ENCODE assay signal across 32 cellular contexts in the genomic region with DNA sequence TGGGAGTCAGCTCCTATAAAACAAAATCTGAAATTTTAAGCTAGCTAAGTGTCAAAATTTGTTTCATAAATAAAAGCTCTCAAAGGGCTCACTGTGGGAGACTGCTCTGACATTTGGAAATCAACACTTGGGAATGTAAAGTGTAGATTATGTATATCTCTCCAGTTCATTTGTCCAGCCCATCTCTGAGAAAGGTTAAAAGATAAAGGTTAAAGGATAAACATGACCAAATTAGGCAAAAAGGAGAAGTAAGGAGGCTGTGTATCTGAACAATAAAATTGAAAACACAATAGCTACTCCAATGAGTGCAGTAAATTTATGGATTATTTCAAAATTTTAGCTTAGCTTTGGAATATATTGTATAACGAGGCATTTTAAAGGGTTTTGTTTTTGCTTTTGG.
"Had no signal": no experiment of that assay in that cellular context is flagged by ENCODE, and none has a peak within 500 bp of the region (broad histone marks: within the 10 kb centered on the region; RNA-seq: fewer than 3 reads in every experiment).

No MANE protein-coding gene starts in this region.

- H3K36me3 ChIP-seq: WERI-Rb-1 had no signal

- DNase-seq: activated CD4-positive, alpha-beta memory T cell treated with anti-CD3 and anti-CD28 coated beads, Interleukin-2, amount 10 ng/mL, durations not matched to agents 7 days and 5 days; activated CD4-positive, alpha-beta T cell treated with anti-CD3 and anti-CD28 coated beads for 1 hour; activated CD4-positive, alpha-beta T cell treated with anti-CD3 and anti-CD28 coated beads for 36 hours; activated CD4-positive, alpha-beta T cell treated with anti-CD3 and anti-CD28 coated beads for 48 hours; activated CD4-positive, alpha-beta T cell treated with anti-CD3 and anti-CD28 coated beads, Interleukin-2, amount 10 ng/mL, durations not matched to agents 7 days and 5 days; activated CD4-positive, alpha-beta T cell treated with anti-CD3 and anti-CD28 coated beads, Interleukin-2, amount 50 U/mL, for 48 hours; activated CD4-positive, CD25-positive, alpha-beta regulatory T cell; activated CD8-positive, alpha-beta memory T cell treated with anti-CD3 and anti-CD28 coated beads for 24 hours; activated CD8-positive, alpha-beta memory T cell treated with anti-CD3 and anti-CD28 coated beads, Interleukin-2, amount 10 ng/mL, durations not matched to agents 7 days and 5 days; activated CD8-positive, alpha-beta memory T cell treated with anti-CD3 and anti-CD28 coated beads, Interleukin-2, amount 50 U/mL, for 48 hours; activated CD8-positive, alpha-beta T cell treated with anti-CD3 and anti-CD28 coated beads, Interleukin-2, amount 10 ng/mL, durations not matched to agents 7 days and 5 days; activated effector memory CD4-positive, alpha-beta T cell treated with Interleukin-2 at 50 U/mL for 16 hours; activated gamma-delta T cell; activated naive CD4-positive, alpha-beta T cell treated with anti-CD3 and anti-CD28 coated beads, Interleukin-2, amount 10 ng/mL, durations not matched to agents 7 days and 5 days; activated naive CD4-positive, alpha-beta T cell treated with Interleukin-2 at 50 U/mL for 16 hours; activated naive CD8-positive, alpha-beta T cell treated with anti-CD3 and anti-CD28 coated beads, Interleukin-2, amount 10 ng/mL, durations not matched to agents 7 days and 5 days; activated naive CD8-positive, alpha-beta T cell treated with anti-CD3 and anti-CD28 coated beads, Interleukin-2, amount 50 U/mL, for 24 hours; activated T-cell treated with anti-CD3 and anti-CD28 coated beads, Interleukin-2, amount 50 U/mL, for 24 hours; activated T-cell treated with anti-CD3 and anti-CD28 coated beads, Interleukin-2, amount 50 U/mL, for 48 hours; amygdala; anterior cingulate cortex; central memory CD4-positive, alpha-beta T cell; T-helper 1 cell; T-helper 2 cell; T-helper 9 cell; WERI-Rb-1 had no signal

- H3K4me1 ChIP-seq: ascending aorta had no signal

- FAIRE-seq: bronchial epithelial cell, TTC549 had no signal

- H3K4me3 ChIP-seq: ascending aorta, cardiac muscle cell had no signal

- ATAC-seq: activated CD4-positive, alpha-beta T cell treated with anti-CD3 and anti-CD28 coated beads for 36 hours; activated CD4-positive, CD25-positive, alpha-beta regulatory T cell treated with anti-CD3 and anti-CD28 coated beads, Interleukin-2, amount 50 U/mL, for 24 hours; activated CD8-positive, alpha-beta memory T cell treated with anti-CD3 and anti-CD28 coated beads, Interleukin-2, amount 10 ng/mL, durations not matched to agents 7 days and 5 days; activated CD8-positive, alpha-beta T cell treated with anti-CD3 and anti-CD28 coated beads, Interleukin-2, amount 10 ng/mL, durations not matched to agents 7 days and 5 days; activated naive CD8-positive, alpha-beta T cell treated with anti-CD3 and anti-CD28 coated beads, Interleukin-2, amount 50 U/mL, for 24 hours; WTC11 had no signal

- H3K27ac ChIP-seq: ascending aorta, cardiac muscle cell, WERI-Rb-1 had no signal

- H3K9me3 ChIP-seq: ascending aorta had no signal

- H3K27me3 ChIP-seq: ascending aorta, cardiac muscle cell had no signal
